In genomic region chr5:59799668-59800374, GRCh38 we compare ENCODE assay signal across 7 cellular contexts.
DNase-seq lines count a peak whose midpoint lies in the region; ATAC-seq lines count a peak whose summit lies in the region.

No MANE protein-coding gene starts in this region.

- H3K9me3 ChIP-seq in subcutaneous abdominal adipose tissue (ENCODE audit: control insufficient read depth in 5 of 5, low read length in 5 of 5) = no peaks in the 10 kb centered on the region

- peaks cover 0 to 24% (median 6%) of the 10 kb centered on the region in 5 donors for H3K4me1 ChIP-seq in subcutaneous abdominal adipose tissue (ENCODE audit: control insufficient read depth in 5 of 5, insufficient read depth in 5 of 5, low read length in 5 of 5)

- H3K9ac ChIP-seq in subcutaneous abdominal adipose tissue (ENCODE audit: low read length in 5 of 5) = peak overlapping the region in 1 of 5 donors; percentile 12

- peak; percentile 54 for ATAC-seq in GM19452 (IDR thresholded peaks at IDR 0.05; ENCODE audit: unreplicated experiment)
- peak; percentile 52 for ATAC-seq in HG03442 (IDR thresholded peaks at IDR 0.05; ENCODE audit: unreplicated experiment)

- no peaks in the 10 kb centered on the region for H3K36me3 ChIP-seq in subcutaneous abdominal adipose tissue (ENCODE audit: control insufficient read depth in 5 of 5, insufficient read depth in 5 of 5, low read length in 5 of 5)

- H3K27me3 ChIP-seq in subcutaneous abdominal adipose tissue (ENCODE audit: control insufficient read depth in 5 of 5, insufficient read depth in 4 of 5, low read length in 5 of 5) = no peaks in the 10 kb centered on the region

- peak overlapping the region in 2 of 5 donors; percentile 17 to 30 for H3K4me3 ChIP-seq in subcutaneous abdominal adipose tissue (ENCODE audit: low read depth in 1 of 5, low read length in 5 of 5)

- peak overlapping the region; percentile 42 for H3K27ac ChIP-seq in subcutaneous abdominal adipose tissue (ENCODE audit: low read depth, low read length)

- DNase-seq in ELF-1 (ENCODE audit: low read depth, low spot score) = peak; percentile 34
- DNase-seq in NOMO-1 treated with DMSO at 0.1 percent for 48 hours (lab: John Stamatoyannopoulos, UW; ENCODE audit: unreplicated experiment) = peak; percentile 24
- peak; percentile 34 for DNase-seq in central memory CD4-positive, alpha-beta T cell
- peak; percentile 47 for DNase-seq in kidney glomerular epithelial cell (lab: John Stamatoyannopoulos, UW)
